9 cellular contexts compared by ENCODE assay signal in genomic region chr17:44323359-44324091, GRCh38. TPM values are rescaled to one million over a fixed set of nuclear protein-coding genes. Genes with fewer than 3 reads are reported as not detected.
DNase-seq lines count a peak whose midpoint lies in the region; ATAC-seq and TF ChIP-seq lines count a peak whose summit lies in the region.
"Had no signal": no experiment of that assay in that cellular context is flagged by ENCODE, and none has a peak within 500 bp of the region (broad histone marks: within the 10 kb centered on the region; RNA-seq: fewer than 3 reads in every experiment).

No MANE protein-coding gene starts in this region.

- H3K4me1 Mint-ChIP-seq in activated CD4-positive, alpha-beta T cell treated with anti-CD3 and anti-CD28 coated beads, Interleukin-2, amount 10 ng/mL, durations not matched to agents 7 days and 5 days = peaks cover 25% of the 10 kb centered on the region

- DNase-seq in activated CD4-positive, alpha-beta T cell treated with anti-CD3 and anti-CD28 coated beads, Interleukin-2, amount 10 ng/mL, durations not matched to agents 7 days and 5 days = peak; percentile 6
- no peak for DNase-seq in activated CD4-positive, alpha-beta T cell treated with anti-CD3 and anti-CD28 coated beads for 4 hours
- DNase-seq in astrocyte of the cerebellum (ENCODE audit: low read depth) (no peak), thyroid gland (no peak), epidermal melanocyte (ENCODE audit: insufficient read length, low spot score) (no peak), NCI-H446 (lab: John Stamatoyannopoulos, UW) (no peak)
- DNase-seq: DMS79 had no signal

- peak overlapping the region; percentile 83 for H3K4me3 Mint-ChIP-seq in activated CD4-positive, alpha-beta T cell treated with anti-CD3 and anti-CD28 coated beads, Interleukin-2, amount 10 ng/mL, durations not matched to agents 7 days and 5 days

- H3K4me1 ChIP-seq in liver (ENCODE audit: control insufficient read depth in 4 of 4, insufficient read depth in 4 of 4, low read length in 3 of 4) (peaks cover 5 to 27% (median 12%) of the 10 kb centered on the region in 4 donors), thyroid gland (peaks cover 24 to 31% of the 10 kb centered on the region in 2 donors)

- POLR2A ChIA-PET in activated CD4-positive, alpha-beta T cell treated with anti-CD3 and anti-CD28 coated beads, Interleukin-2, amount 10 ng/mL, durations not matched to agents 7 days and 5 days (lab: Charles Lee) = interaction anchor here (1.1 kb wide), 1 partner anchor 120 kb away, joined by 3 read pairs; no protein-coding TSS in a partner anchor

- H3K4me3 ChIP-seq in astrocyte of the cerebellum (ENCODE audit: low read depth, low read length) (peak overlapping the region; percentile 87), liver (ENCODE audit: low read depth in 1 of 3, low read length in 3 of 3) (peak overlapping the region; percentile 76 to 92 (median 87)), thyroid gland (replicated peaks in 1 of 3) (peak overlapping the region; percentile 57 to 96 (median 80))

- no peak overlapping the region for H3K27ac ChIP-seq in liver (ENCODE audit: low read depth in 1 of 2, low read length in 2 of 2)
- H3K27ac ChIP-seq in thyroid gland = no peak overlapping the region

- H3K9me3 ChIP-seq in liver (ENCODE audit: control insufficient read depth in 4 of 4, low read length in 3 of 4) (no peaks in the 10 kb centered on the region), thyroid gland (no peaks in the 10 kb centered on the region)

- H3K36me3 ChIP-seq in liver (ENCODE audit: control insufficient read depth in 4 of 4, insufficient read depth in 3 of 4, low read depth in 1 of 4, low read length in 3 of 4) = peaks cover 2 to 28% (median 10%) of the 10 kb centered on the region in 4 donors
- peaks cover 28 to 29% of the 10 kb centered on the region in 2 donors for H3K36me3 ChIP-seq in thyroid gland

- ATAC-seq in GM18867 (IDR thresholded peaks at IDR 0.05; ENCODE audit: unreplicated experiment) = no peak

- no peak for TF ChIP-seq POLR2A in thyroid gland (IDR thresholded peaks at IDR 0.05)

- in situ Hi-C loops in astrocyte of the cerebellum (cut with HindIII; ENCODE audit: low sequenced_read_pairs) = no loop called here

- H3K27me3 Mint-ChIP-seq in activated CD4-positive, alpha-beta T cell treated with anti-CD3 and anti-CD28 coated beads, Interleukin-2, amount 10 ng/mL, durations not matched to agents 7 days and 5 days = no peaks in the 10 kb centered on the region

- no peak for TF ChIP-seq RAD21 in liver (IDR thresholded peaks at IDR 0.05)

- 61% methylated on average over 27 of the region's 27 CpGs for WGBS in liver
- 71 to 84% methylated on average over 15 to 25 of the region's 27 CpGs for WGBS in thyroid gland, 2 donors

- peak overlapping the region; percentile 71 for H3K27ac Mint-ChIP-seq in activated CD4-positive, alpha-beta T cell treated with anti-CD3 and anti-CD28 coated beads, Interleukin-2, amount 10 ng/mL, durations not matched to agents 7 days and 5 days

- TF ChIP-seq CTCF in astrocyte of the cerebellum (IDR thresholded peaks at IDR 0.05; ENCODE audit: low read depth, low read length, missing control alignments) = no peak
- no peak for TF ChIP-seq CTCF in liver (IDR thresholded peaks at IDR 0.05; ENCODE audit: low read depth, low read length, missing input control)
- TF ChIP-seq CTCF in thyroid gland (IDR thresholded peaks at IDR 0.05) = no peak

- peaks cover 13% of the 10 kb centered on the region for H3K36me3 Mint-ChIP-seq in activated CD4-positive, alpha-beta T cell treated with anti-CD3 and anti-CD28 coated beads, Interleukin-2, amount 10 ng/mL, durations not matched to agents 7 days and 5 days (ENCODE audit: low read depth)

- CTCF ChIA-PET in activated CD4-positive, alpha-beta T cell treated with anti-CD3 and anti-CD28 coated beads, Interleukin-2, amount 10 ng/mL, durations not matched to agents 7 days and 5 days (lab: Charles Lee) = interaction anchor here (2.1 kb wide), 1 partner anchor 113 kb away, joined by 7 read pairs; no protein-coding TSS in a partner anchor

- no peaks in the 10 kb centered on the region for H3K9me3 Mint-ChIP-seq in activated CD4-positive, alpha-beta T cell treated with anti-CD3 and anti-CD28 coated beads, Interleukin-2, amount 10 ng/mL, durations not matched to agents 7 days and 5 days

- H3K27me3 ChIP-seq in liver (ENCODE audit: control insufficient read depth in 4 of 4, insufficient read depth in 4 of 4, low read length in 3 of 4) = no peaks in the 10 kb centered on the region
- H3K27me3 ChIP-seq in thyroid gland = no peaks in the 10 kb centered on the region

- intact Hi-C loops in thyroid gland (cut with DNase I) = loop anchor here (2.0 to 5.0 kb wide), 2 partner anchors 105 to 181 kb away; partner anchors contain the start of genes HROB and UBTF

- peak overlapping the region in 1 of 2 donors; percentile 43 for H3K9ac ChIP-seq in liver (ENCODE audit: low read depth in 1 of 2, low read length in 2 of 2)

TF ChIP-seq in liver, 16 proteins besides CTCF, POLR2A, EP300 and RAD21 (continues in another document):
- TF ChIP-seq TAF1 (conservative IDR thresholded peaks at IDR 0.05) (no peak), MAX (IDR thresholded peaks at IDR 0.05) (no peak), FOXA2 (IDR thresholded peaks at IDR 0.05) (no peak), HNF4A (conservative IDR thresholded peaks at IDR 0.05) (no peak), ZBTB33 (IDR thresholded peaks at IDR 0.05) (no peak), YY1 (IDR thresholded peaks at IDR 0.05) (no peak), GABPA (IDR thresholded peaks at IDR 0.05 in 1 of 2, conservative IDR thresholded peaks at IDR 0.05 in 1 of 2) (no peak), ATF3 (IDR thresholded peaks at IDR 0.05) (no peak), FOXA1 (IDR thresholded peaks at IDR 0.05) (no peak), JUND (IDR thresholded peaks at IDR 0.05) (no peak), SP1 (IDR thresholded peaks at IDR 0.05) (no peak), EGR1 (IDR thresholded peaks at IDR 0.05; ENCODE audit: low read depth in 2 of 2) (no peak)

RNA-seq across cellular contexts. Expression of gene SLC25A39, which starts 1.1 kb away (rescaled TPM):
- 100 to 1,000 TPM; 104 to 107 TPM for total RNA-seq in activated CD4-positive, alpha-beta T cell treated with anti-CD3 and anti-CD28 coated beads, Interleukin-2, amount 10 ng/mL, durations not matched to agents 7 days and 5 days
- total RNA-seq in liver (100 to 1,000 TPM in 1 of 2 donors, 10 to 100 TPM in 1; 62.0 to 395 TPM), thyroid gland (100 to 1,000 TPM in 2 of 4 donors, 10 to 100 TPM in 2; 82.5 to 201 (median 144) TPM)
- 10 to 100 TPM; 70.5 to 97.2 TPM for polyA plus RNA-seq in liver

RNA-seq across cellular contexts. Expression of gene RUNDC3A, which starts 15.1 kb away (rescaled TPM):
- total RNA-seq in activated CD4-positive, alpha-beta T cell treated with anti-CD3 and anti-CD28 coated beads, Interleukin-2, amount 10 ng/mL, durations not matched to agents 7 days and 5 days = under 1 TPM; 0.10 TPM
- total RNA-seq in liver = 10 to 100 TPM in 1 of 2 donors, not detected in 1; 17.0 TPM
- under 1 TPM; 0.05 to 0.06 TPM for polyA plus RNA-seq in liver
- total RNA-seq in thyroid gland = 1 to 10 TPM in 3 of 4 donors, under 1 TPM in 1; 0.89 to 4.1 (median 2.1) TPM

RNA-seq across cellular contexts. Expression of gene GRN, which starts 21.6 kb away (rescaled TPM):
- 10 to 100 TPM; 61.1 to 70.5 TPM for total RNA-seq in activated CD4-positive, alpha-beta T cell treated with anti-CD3 and anti-CD28 coated beads, Interleukin-2, amount 10 ng/mL, durations not matched to agents 7 days and 5 days
- total RNA-seq in liver (100 to 1,000 TPM in 1 of 2 donors, 10 to 100 TPM in 1; 90.9 to 166 TPM), thyroid gland (100 to 1,000 TPM; 259 to 292 (median 264) TPM)
- 100 to 1,000 TPM; 127 to 139 TPM for polyA plus RNA-seq in liver

RNA-seq across cellular contexts. Expression of gene FAM171A2, which starts 40.1 kb away (rescaled TPM):
- total RNA-seq in activated CD4-positive, alpha-beta T cell treated with anti-CD3 and anti-CD28 coated beads, Interleukin-2, amount 10 ng/mL, durations not matched to agents 7 days and 5 days = under 1 TPM in 1 of 2 experiments, not detected in 1; 0.08 TPM
- 1 to 10 TPM in 1 of 2 donors, under 1 TPM in 1; 0.08 to 1.1 TPM for total RNA-seq in liver
- polyA plus RNA-seq in liver = under 1 TPM in 1 of 2 donors, not detected in 1; 0.18 TPM
- total RNA-seq in thyroid gland = 10 to 100 TPM in 2 of 4 donors, 1 to 10 TPM in 2; 7.1 to 15.0 (median 10.4) TPM

RNA-seq across cellular contexts. Expression of gene SLC4A1, which starts 55.6 kb away (rescaled TPM):
- not detected for total RNA-seq in activated CD4-positive, alpha-beta T cell treated with anti-CD3 and anti-CD28 coated beads, Interleukin-2, amount 10 ng/mL, durations not matched to agents 7 days and 5 days
- total RNA-seq in liver (1,000 to 10,000 TPM in 1 of 2 donors, not detected in 1; 1,478 TPM), thyroid gland (under 1 TPM in 2 of 4 donors, not detected in 2; 0.15 to 0.78 TPM)
- under 1 TPM in 1 of 2 donors, not detected in 1; 0.14 TPM for polyA plus RNA-seq in liver
